ENCODE assay signal across 8 cellular contexts in genomic region chr15:43749690-43750345, GRCh38. TPM values are rescaled to one million over a fixed set of nuclear protein-coding genes. Genes with fewer than 3 reads are reported as not detected.
DNase-seq lines count a peak whose midpoint lies in the region; ATAC-seq, FAIRE-seq and TF ChIP-seq lines count a peak whose summit lies in the region.

No MANE protein-coding gene starts in this region.

- DNase-seq in activated CD4-positive, alpha-beta T cell treated with anti-CD3 and anti-CD28 coated beads for 36 hours = peak; percentile 69
- DNase-seq in activated CD4-positive, alpha-beta T cell treated with anti-CD3 and anti-CD28 coated beads for 1 hour = no peak
- peak; percentile 78 for DNase-seq in GM12878 (ENCODE audit: low read depth, low spot score)
- DNase-seq in stimulated activated CD4-positive, alpha-beta T cell treated with anti-CD3 and anti-CD28 coated beads, Interleukin-12 subunit alpha, Interleukin-12 subunit beta, amount 100 ng/mL, for 4 hours = peak; percentile 24
- DNase-seq in left colon = no peak
- no peak for DNase-seq in DMS53 treated with DMSO at 0.1 percent for 48 hours (lab: John Stamatoyannopoulos, UW; ENCODE audit: unreplicated experiment)
- DNase-seq in HuH-7 (ENCODE audit: low spot score) = no peak

- H3K36me3 ChIP-seq in KOPT-K1 (ENCODE audit: insufficient read depth, low read length) (peaks cover 38% of the 10 kb centered on the region), GM12878 (ENCODE audit: control insufficient read depth in 2 of 2, insufficient read depth in 2 of 2, low read length in 1 of 2) (peaks cover 2 to 9% of the 10 kb centered on the region in 2 experiments)

- H3K79me2 ChIP-seq in GM12878 (ENCODE audit: control insufficient read depth, insufficient read depth, low read length) = peaks cover 83% of the 10 kb centered on the region

- peaks cover 8% of the 10 kb centered on the region for H3K4me1 ChIP-seq in GM12878 (ENCODE audit: control insufficient read depth, insufficient read depth, low read length)

- H3K36me3 Mint-ChIP-seq in activated CD4-positive, alpha-beta T cell treated with anti-CD3 and anti-CD28 coated beads for 36 hours (ENCODE audit: low read depth) = peaks cover 54% of the 10 kb centered on the region

- BruUV-seq in GM12878 (replicated peaks; lab: Mats Ljungman, UMichigan) = no TSS peak

- RAD21 ChIA-PET in GM12878 (lab: Charles Lee; ENCODE audit: unreplicated experiment) = interaction anchor here (0.7 to 2.1 kb wide), 10 partner anchors 15 to 340 kb away, joined by 3 to 10 read pairs (median 4); partner anchors contain the start of genes ELL3, HYPK and MFAP1

- H3K27ac Mint-ChIP-seq in activated CD4-positive, alpha-beta T cell treated with anti-CD3 and anti-CD28 coated beads for 36 hours = peak overlapping the region; percentile 82

- TF ChIP-seq POLR2A in GM12878 (IDR thresholded peaks at IDR 0.05; ENCODE audit: low read depth, low read length) = no peak

- TF ChIP-seq RAD21 in GM12878 (IDR thresholded peaks at IDR 0.05; ENCODE audit: insufficient read depth, low read depth, low read length) = no peak

- H3K27me3 ChIP-seq in GM12878 (replicated peaks in 1 of 2; ENCODE audit: control insufficient read depth in 2 of 2, insufficient read depth in 2 of 2, low read length in 1 of 2) = no peaks in the 10 kb centered on the region

- CTCF ChIA-PET in activated CD4-positive, alpha-beta T cell treated with anti-CD3 and anti-CD28 coated beads for 36 hours (lab: Charles Lee) = interaction anchor here (0.7 to 1.2 kb wide), 2 partner anchors 19 to 20 kb away, joined by 3 read pairs; no protein-coding TSS in a partner anchor
- CTCF ChIA-PET in GM12878 (lab: Yijun Ruan, JAX) = interaction anchor here (0.5 to 1.9 kb wide), 7 partner anchors 14 to 51 kb away, joined by 3 to 11 read pairs (median 4); partner anchors contain the start of genes ELL3, HYPK and SERINC4

- peak; percentile 89 for FAIRE-seq in GM12878 (lab: Jason Lieb, UNC)

- H3K9me3 ChIP-seq in KOPT-K1 (ENCODE audit: insufficient read depth, low read length, poor library complexity, severe bottlenecking) (no peaks in the 10 kb centered on the region), GM12878 (replicated peaks; ENCODE audit: control insufficient read depth, insufficient read depth, low read length) (no peaks in the 10 kb centered on the region; the same call in 2 of the 3 replicates)

- intact Hi-C loops in activated CD4-positive, alpha-beta T cell treated with anti-CD3 and anti-CD28 coated beads for 36 hours (cut with DNase I, micrococcal nuclease) = loop anchor here (1.0 to 5.0 kb wide), 10 partner anchors 19 to 1447 kb away; partner anchors contain the start of genes B2M (in 1 of the 2), CCNDBP1 (in 1 of the 2), GOLM2 (in 1 of the 2) and PATL2 (in 1 of the 2)
- intact Hi-C loops in GM12878 (cut with micrococcal nuclease; ENCODE audit: unreplicated experiment) = loop anchor here (5.0 kb wide), 1 partner anchor 972 kb away; no protein-coding TSS in a partner anchor
- intact Hi-C loops in left colon (cut with DNase I, micrococcal nuclease) = no loop called here

- no peak for TF ChIP-seq CTCF in GM12878 (IDR thresholded peaks at IDR 0.05 in 2 of 3, conservative IDR thresholded peaks at IDR 0.05 in 1 of 3; ENCODE audit: control insufficient read depth in 2 of 3, extremely low read depth in 1 of 3, insufficient read depth in 1 of 3, low read depth in 3 of 3, low read length in 3 of 3)

- H3K27me3 Mint-ChIP-seq in activated CD4-positive, alpha-beta T cell treated with anti-CD3 and anti-CD28 coated beads for 36 hours = no peaks in the 10 kb centered on the region

- POLR2A ChIA-PET in activated CD4-positive, alpha-beta T cell treated with anti-CD3 and anti-CD28 coated beads for 36 hours (lab: Charles Lee) = interaction anchor here (0.6 to 2.1 kb wide), 6 partner anchors 20 to 664 kb away, joined by 3 to 7 read pairs (median 4); partner anchors contain the start of genes ELL3 and MFAP1
- POLR2A ChIA-PET in GM12878 (lab: Charles Lee) = interaction anchor here (0.6 to 1.6 kb wide), 12 partner anchors 8 to 147 kb away, joined by 3 to 5 read pairs (median 4); partner anchors contain the start of genes HYPK and MFAP1

- H3K27ac ChIP-seq in KOPT-K1 (ENCODE audit: low read depth, low read length, poor library complexity, severe bottlenecking) = peak overlapping the region; percentile 39
- H3K27ac ChIP-seq in GM12878 (ENCODE audit: control insufficient read depth, insufficient read depth) = no peak overlapping the region; the same call in 1 of the 2 replicates

- peak overlapping the region; percentile 73 for H3K4me3 ChIP-seq in GM12878

- WGBS in GM12878 (ENCODE audit: insufficient coverage, insufficient replicate concordance, low lambda C conversion rate, missing lambda C conversion rate) = 17% methylated on average over 8 of the region's 12 CpGs

- peaks cover 13% of the 10 kb centered on the region; the same call in 1 of the 2 replicates for H4K20me1 ChIP-seq in GM12878 (ENCODE audit: control insufficient read depth, insufficient read depth)

- H3K4me1 Mint-ChIP-seq in activated CD4-positive, alpha-beta T cell treated with anti-CD3 and anti-CD28 coated beads for 36 hours = peaks cover 45% of the 10 kb centered on the region

- SMC1A ChIA-PET in GM12878 (lab: Charles Lee; ENCODE audit: uncharacterized antibody, unreplicated experiment) = interaction anchor here (0.7 to 3.4 kb wide), 10 partner anchors 12 to 536 kb away, joined by 3 to 14 read pairs (median 3); no protein-coding TSS in a partner anchor

- H3K4me2 ChIP-seq in GM12878 (ENCODE audit: control insufficient read depth, insufficient read depth) = peak overlapping the region; percentile 74

- in situ Hi-C loops in GM12878 (cut with MboI) = loop anchor here (5.0 kb wide), 1 partner anchor 52 kb away; the partner anchor contains the start of genes HYPK and SERINC4

- H3K9ac ChIP-seq in GM12878 (ENCODE audit: control insufficient read depth, insufficient read depth, low read length) = peak overlapping the region; percentile 38; the same call in 1 of the 2 replicates

- no peak for TF ChIP-seq EP300 in GM12878 (IDR thresholded peaks at IDR 0.05; ENCODE audit: borderline replicate concordance in 1 of 2, control insufficient read depth in 1 of 2, low read depth in 2 of 2, low read length in 2 of 2)

- ATAC-seq in activated CD4-positive, alpha-beta T cell treated with anti-CD3 and anti-CD28 coated beads for 36 hours = peak; percentile 46
- peak; percentile 42 for ATAC-seq in GM12878
- no peak for ATAC-seq in left colon

- peak overlapping the region; percentile 92 for H3K4me3 Mint-ChIP-seq in activated CD4-positive, alpha-beta T cell treated with anti-CD3 and anti-CD28 coated beads for 36 hours

- H2AFZ ChIP-seq in GM12878 (ENCODE audit: control insufficient read depth, low read depth, low read length) = no peak overlapping the region

- no peaks in the 10 kb centered on the region for H3K9me3 Mint-ChIP-seq in activated CD4-positive, alpha-beta T cell treated with anti-CD3 and anti-CD28 coated beads for 36 hours (ENCODE audit: low read depth)

RNA-seq across cellular contexts. Expression of gene PDIA3, which starts 3.6 kb away (rescaled TPM):
- 100 to 1,000 TPM; 274 to 287 TPM for total RNA-seq in activated CD4-positive, alpha-beta T cell treated with anti-CD3 and anti-CD28 coated beads for 36 hours
- total RNA-seq in GM12878 (2013; cell fraction: nucleolus; rRNA removed) = 86.5 and 99.1 TPM in 2 replicates
- total RNA-seq in GM12878 (2014; rRNA removed) (71.4 and 81.4 TPM in 2 replicates), GM12878 (2014; rRNA removed; fragmentation: Illumina TruSeq; extraction: Trizol) (225 and 236 TPM in 2 replicates), GM12878 (2021) (330 and 340 TPM in 2 replicates), left colon (100 to 1,000 TPM; 329 to 412 TPM)
- polyA plus RNA-seq in GM12878 (2011; ENCODE audit: low read depth) = 147 TPM
- polyA plus RNA-seq in GM12878 (2011; rRNA removed) (126 and 149 TPM in 2 replicates), GM12878 (2014; fragmentation: Illumina TruSeq; extraction: Trizol) (367 and 458 TPM in 2 replicates), GM12878 (2014; fragmentation: Nextera tagmentation; extraction: Ambion mirVana) (10 to 100 TPM; 18.2 to 47.8 TPM), GM12878 (2014; rRNA removed) (116 and 118 TPM in 2 replicates), GM12878 (2016; fragmentation: Nextera tagmentation; extraction: Ambion mirVana) (100 to 1,000 TPM; 709 to 716 TPM)
- 55.1 and 106 TPM in 2 replicates for polyA plus RNA-seq in GM12878 (2011; cell fraction: cytosol; rRNA removed)
- polyA plus RNA-seq in GM12878 (2011; cell fraction: nucleus; rRNA removed) = 206 and 287 TPM in 2 replicates
- 277 and 284 TPM in 2 replicates for polyA plus RNA-seq in GM12878 (2012)
- polyA minus RNA-seq in GM12878 (2011; rRNA and poly(A)+ RNA removed) = 15.6 and 33.4 TPM in 2 replicates
- 44.0 and 47.3 TPM in 2 replicates for polyA minus RNA-seq in GM12878 (2011; cell fraction: cytosol; rRNA and poly(A)+ RNA removed)
- polyA minus RNA-seq in GM12878 (2011; cell fraction: nucleus; rRNA and poly(A)+ RNA removed) = 30.6 and 78.3 TPM in 2 replicates

RNA-seq across cellular contexts. Expression of gene ELL3, which starts 26.9 kb away (rescaled TPM):
- 1 to 10 TPM; 3.6 TPM for total RNA-seq in activated CD4-positive, alpha-beta T cell treated with anti-CD3 and anti-CD28 coated beads for 36 hours
- 41.3 and 42.1 TPM in 2 replicates for total RNA-seq in GM12878 (2013; cell fraction: nucleolus; rRNA removed)
- total RNA-seq in GM12878 (2014; rRNA removed) (25.4 and 25.6 TPM in 2 replicates), GM12878 (2014; rRNA removed; fragmentation: Illumina TruSeq; extraction: Trizol) (15.3 and 16.2 TPM in 2 replicates), GM12878 (2021) (12.9 and 15.0 TPM in 2 replicates), left colon (10 to 100 TPM; 27.7 to 34.6 TPM)
- 10.1 TPM for polyA plus RNA-seq in GM12878 (2011; ENCODE audit: low read depth)
- polyA plus RNA-seq in GM12878 (2011; rRNA removed) (23.1 and 29.9 TPM in 2 replicates), GM12878 (2014; fragmentation: Illumina TruSeq; extraction: Trizol) (17.0 and 17.3 TPM in 2 replicates), GM12878 (2014; fragmentation: Nextera tagmentation; extraction: Ambion mirVana) (10 to 100 TPM; 19.6 to 26.4 TPM), GM12878 (2014; rRNA removed) (18.5 and 30.3 TPM in 2 replicates), GM12878 (2016; fragmentation: Nextera tagmentation; extraction: Ambion mirVana) (10 to 100 TPM; 18.8 to 20.8 TPM)
- 22.5 and 35.2 TPM in 2 replicates for polyA plus RNA-seq in GM12878 (2011; cell fraction: cytosol; rRNA removed)
- 53.9 and 91.6 TPM in 2 replicates for polyA plus RNA-seq in GM12878 (2011; cell fraction: nucleus; rRNA removed)
- 10.1 and 10.6 TPM in 2 replicates for polyA plus RNA-seq in GM12878 (2012)
- 44.8 and 52.3 TPM in 2 replicates for polyA minus RNA-seq in GM12878 (2011; rRNA and poly(A)+ RNA removed)
- 15.4 and 16.7 TPM in 2 replicates for polyA minus RNA-seq in GM12878 (2011; cell fraction: cytosol; rRNA and poly(A)+ RNA removed)
- polyA minus RNA-seq in GM12878 (2011; cell fraction: nucleus; rRNA and poly(A)+ RNA removed) = 35.7 and 42.3 TPM in 2 replicates

RNA-seq across cellular contexts. Expression of gene SERF2, which starts 42.3 kb away (rescaled TPM):
- total RNA-seq in activated CD4-positive, alpha-beta T cell treated with anti-CD3 and anti-CD28 coated beads for 36 hours = 100 to 1,000 TPM; 710 to 718 TPM
- total RNA-seq in GM12878 (2013; cell fraction: nucleolus; rRNA removed) = 275 and 286 TPM in 2 replicates
- total RNA-seq in GM12878 (2014; rRNA removed) (464 and 511 TPM in 2 replicates), GM12878 (2014; rRNA removed; fragmentation: Illumina TruSeq; extraction: Trizol) (502 and 521 TPM in 2 replicates), GM12878 (2021) (905 and 909 TPM in 2 replicates), left colon (1,000 to 10,000 TPM; 1,073 to 1,095 TPM)
- polyA plus RNA-seq in GM12878 (2011; ENCODE audit: low read depth) = 1,456 TPM
- polyA plus RNA-seq in GM12878 (2011; rRNA removed) (480 and 731 TPM in 2 replicates), GM12878 (2014; fragmentation: Illumina TruSeq; extraction: Trizol) (347 and 1,122 TPM in 2 replicates), GM12878 (2014; fragmentation: Nextera tagmentation; extraction: Ambion mirVana) (1,000 to 10,000 TPM; 4,056 to 4,159 TPM), GM12878 (2014; rRNA removed) (824 and 883 TPM in 2 replicates), GM12878 (2016; fragmentation: Nextera tagmentation; extraction: Ambion mirVana) (1,000 to 10,000 TPM; 1,845 to 1,938 TPM)
- polyA plus RNA-seq in GM12878 (2011; cell fraction: cytosol; rRNA removed) = 1,369 and 1,576 TPM in 2 replicates
- polyA plus RNA-seq in GM12878 (2011; cell fraction: nucleus; rRNA removed) = 749 and 909 TPM in 2 replicates
- polyA plus RNA-seq in GM12878 (2012) = 1,320 and 1,529 TPM in 2 replicates
- polyA minus RNA-seq in GM12878 (2011; rRNA and poly(A)+ RNA removed) = 204 and 377 TPM in 2 replicates
- polyA minus RNA-seq in GM12878 (2011; cell fraction: cytosol; rRNA and poly(A)+ RNA removed) = 120 and 135 TPM in 2 replicates
- polyA minus RNA-seq in GM12878 (2011; cell fraction: nucleus; rRNA and poly(A)+ RNA removed) = 95.4 and 125 TPM in 2 replicates

RNA-seq across cellular contexts. Expression of gene SERINC4, which starts 50.2 kb away (rescaled TPM):
- under 1 TPM; 0.42 to 0.46 TPM for total RNA-seq in activated CD4-positive, alpha-beta T cell treated with anti-CD3 and anti-CD28 coated beads for 36 hours
- total RNA-seq in GM12878 (2013; cell fraction: nucleolus; rRNA removed) = 0.92 and 1.0 TPM in 2 replicates
- 0.06 and 0.11 TPM in 2 replicates for total RNA-seq in GM12878 (2014; rRNA removed)
- 0.18 and 0.31 TPM in 2 replicates for total RNA-seq in GM12878 (2014; rRNA removed; fragmentation: Illumina TruSeq; extraction: Trizol)
- total RNA-seq in GM12878 (2021) = 0.13 and 0.15 TPM in 2 replicates
- polyA plus RNA-seq in GM12878 (2011; ENCODE audit: low read depth) = 2.3 TPM
- polyA plus RNA-seq in GM12878 (2011; rRNA removed) = 0.78 and 0.96 TPM in 2 replicates
- polyA plus RNA-seq in GM12878 (2011; cell fraction: cytosol; rRNA removed) = 1.0 and 1.2 TPM in 2 replicates
- 0.92 and 1.7 TPM in 2 replicates for polyA plus RNA-seq in GM12878 (2011; cell fraction: nucleus; rRNA removed)
- 0.10 TPM in 1 of 2 replicates, not detected in the other for polyA plus RNA-seq in GM12878 (2012)
- polyA plus RNA-seq in GM12878 (2014; fragmentation: Illumina TruSeq; extraction: Trizol) = 0.26 and 1.1 TPM in 2 replicates
- under 1 TPM; 0.16 to 0.26 TPM for polyA plus RNA-seq in GM12878 (2014; fragmentation: Nextera tagmentation; extraction: Ambion mirVana)
- polyA plus RNA-seq in GM12878 (2014; rRNA removed) = 0.06 and 0.26 TPM in 2 replicates
- under 1 TPM in 1 of 2 experiments, not detected in 1; 0.21 TPM for polyA plus RNA-seq in GM12878 (2016; fragmentation: Nextera tagmentation; extraction: Ambion mirVana)
- 0.95 and 1.4 TPM in 2 replicates for polyA minus RNA-seq in GM12878 (2011; rRNA and poly(A)+ RNA removed)
- polyA minus RNA-seq in GM12878 (2011; cell fraction: cytosol; rRNA and poly(A)+ RNA removed) = 0.94 TPM in 1 of 2 replicates, not detected in the other
- 0.24 and 0.77 TPM in 2 replicates for polyA minus RNA-seq in GM12878 (2011; cell fraction: nucleus; rRNA and poly(A)+ RNA removed)
- total RNA-seq in left colon = under 1 TPM in 1 of 2 donors, not detected in 1; 0.12 TPM

RNA-seq across cellular contexts. Expression of gene HYPK, which starts 50.6 kb away (rescaled TPM):
- total RNA-seq in activated CD4-positive, alpha-beta T cell treated with anti-CD3 and anti-CD28 coated beads for 36 hours = 10 to 100 TPM; 14.0 to 16.4 TPM
- 49.7 and 51.0 TPM in 2 replicates for total RNA-seq in GM12878 (2013; cell fraction: nucleolus; rRNA removed)
- total RNA-seq in GM12878 (2014; rRNA removed) = 11.9 and 13.6 TPM in 2 replicates
- 8.0 and 9.7 TPM in 2 replicates for total RNA-seq in GM12878 (2014; rRNA removed; fragmentation: Illumina TruSeq; extraction: Trizol)
- total RNA-seq in GM12878 (2021) = 16.4 and 17.2 TPM in 2 replicates
- polyA plus RNA-seq in GM12878 (2011; ENCODE audit: low read depth) = 16.2 TPM
- 16.2 and 17.9 TPM in 2 replicates for polyA plus RNA-seq in GM12878 (2011; rRNA removed)
- 5.1 and 5.5 TPM in 2 replicates for polyA plus RNA-seq in GM12878 (2011; cell fraction: cytosol; rRNA removed)
- 18.6 and 20.8 TPM in 2 replicates for polyA plus RNA-seq in GM12878 (2011; cell fraction: nucleus; rRNA removed)
- 5.7 and 13.1 TPM in 2 replicates for polyA plus RNA-seq in GM12878 (2012)
- polyA plus RNA-seq in GM12878 (2014; fragmentation: Illumina TruSeq; extraction: Trizol) = 12.6 and 28.2 TPM in 2 replicates
- polyA plus RNA-seq in GM12878 (2014; fragmentation: Nextera tagmentation; extraction: Ambion mirVana) = 10 to 100 TPM in 1 of 2 experiments, 1 to 10 TPM in 1; 8.6 to 11.0 TPM
- 20.3 and 23.3 TPM in 2 replicates for polyA plus RNA-seq in GM12878 (2014; rRNA removed)
- polyA plus RNA-seq in GM12878 (2016; fragmentation: Nextera tagmentation; extraction: Ambion mirVana) = 10 to 100 TPM; 35.2 to 38.4 TPM
- polyA minus RNA-seq in GM12878 (2011; rRNA and poly(A)+ RNA removed) = 8.0 and 8.6 TPM in 2 replicates
- polyA minus RNA-seq in GM12878 (2011; cell fraction: cytosol; rRNA and poly(A)+ RNA removed) = 2.5 and 10.2 TPM in 2 replicates
- 10.3 and 12.4 TPM in 2 replicates for polyA minus RNA-seq in GM12878 (2011; cell fraction: nucleus; rRNA and poly(A)+ RNA removed)
- 10 to 100 TPM; 10.4 to 11.6 TPM for total RNA-seq in left colon

Comparison
In these comparisons a context has a peak if more than half of its experiments do, and no peak if none do; other contexts are left out.
1. DNase-seq: peak in activated CD4-positive, alpha-beta T cell treated with anti-CD3 and anti-CD28 coated beads for 36 hours (single experiment), GM12878 (single experiment) and stimulated activated CD4-positive, alpha-beta T cell treated with anti-CD3 and anti-CD28 coated beads, Interleukin-12 subunit alpha, Interleukin-12 subunit beta, amount 100 ng/mL, for 4 hours (single experiment); none in activated CD4-positive, alpha-beta T cell treated with anti-CD3 and anti-CD28 coated beads for 1 hour (single experiment), left colon (0 of 2), DMS53 treated with DMSO at 0.1 percent for 48 hours (single experiment) and HuH-7 (single experiment).
2. intact Hi-C loops: an anchor here in activated CD4-positive, alpha-beta T cell treated with anti-CD3 and anti-CD28 coated beads for 36 hours (1.0 to 5.0 kb wide) and GM12878 (5.0 kb wide); none called in left colon.